In genomic region chr12:105107497-105108371, GRCh38 we compare ENCODE assay signal across 8 cellular contexts. TPM values are rescaled to one million over a fixed set of nuclear protein-coding genes. Genes with fewer than 3 reads are reported as not detected.
DNase-seq lines count a peak whose midpoint lies in the region; ATAC-seq and TF ChIP-seq lines count a peak whose summit lies in the region.

TSS of gene WASHC4 (plus strand) at chr12:105107731. CDS start at chr12:105107801, 70 bp downstream.

- H3K36me3 ChIP-seq in adrenal gland (replicated peaks in 1 of 2) (no peaks in the 10 kb centered on the region), heart left ventricle (peaks cover 0 to 16% (median 14%) of the 10 kb centered on the region in 9 donors), upper lobe of left lung (peaks cover 0 to 13% (median 3%) of the 10 kb centered on the region in 4 donors)

- WGBS in adrenal gland, 4 donors = 0% methylated on average over 11 to 85 of the region's 85 CpGs
- 0% methylated on average over 59 to 85 of the region's 85 CpGs for WGBS in heart left ventricle, 4 donors
- 0% methylated on average over 28 to 44 of the region's 85 CpGs for WGBS in upper lobe of left lung, 2 donors

- H3K4me3 ChIP-seq in adrenal gland (peak within 1 kb of the TSS; percentile 71 to 92 (median 88)), heart left ventricle (peak within 1 kb of the TSS; percentile 64 to 99 (median 84)), upper lobe of left lung (peak within 1 kb of the TSS; percentile 86 to 97 (median 88))

- H3K4me1 ChIP-seq in adrenal gland (replicated peaks in 1 of 2) (peaks cover 22 to 40% of the 10 kb centered on the region in 2 donors), heart left ventricle (peaks cover 5 to 55% (median 27%) of the 10 kb centered on the region in 12 donors), upper lobe of left lung (peaks cover 26 to 45% (median 29%) of the 10 kb centered on the region in 4 donors)

- TF ChIP-seq EP300 in upper lobe of left lung (IDR thresholded peaks at IDR 0.05) = peak in 1 of 4 donors; percentile 76

- in situ Hi-C loops in GM13977 (cut with MboI; ENCODE audit: low pct_unique_long_range_greater_than_20kb, low sequenced_read_pairs, unreplicated experiment) = no loop called here

- TF ChIP-seq CTCF in GM13977 (IDR thresholded peaks at IDR 0.05; ENCODE audit: extremely low read depth, insufficient read depth, missing control alignments) (no peak), adrenal gland (IDR thresholded peaks at IDR 0.05) (no peak), heart left ventricle (IDR thresholded peaks at IDR 0.05) (no peak), upper lobe of left lung (IDR thresholded peaks at IDR 0.05) (peak in 4 of 6 experiments; percentile 6 to 46 (median 30))

- intact Hi-C loops in adrenal gland (cut with DNase I) = no loop called here
- intact Hi-C loops in heart left ventricle (cut with DNase I) = no loop called here
- intact Hi-C loops in posterior vena cava (cut with DNase I) = no loop called here

- peak; percentile 88 for ATAC-seq in HG02870 (IDR thresholded peaks at IDR 0.05; ENCODE audit: unreplicated experiment)
- peak; percentile 98 to 99 (median 98) for ATAC-seq in heart left ventricle
- peak; percentile 99 to 100 for ATAC-seq in upper lobe of left lung (ENCODE audit: low FRiP score in 2 of 2)

- peak within 1 kb of the TSS; percentile 95 to 99 (median 97) for H3K27ac ChIP-seq in adrenal gland
- peak within 1 kb of the TSS; percentile 84 to 99 (median 96) for H3K27ac ChIP-seq in heart left ventricle
- H3K27ac ChIP-seq in upper lobe of left lung = peak within 1 kb of the TSS; percentile 95 to 98 (median 98)

- TF ChIP-seq POLR2A in adrenal gland (IDR thresholded peaks at IDR 0.05) = peak; percentile 95 to 99
- TF ChIP-seq POLR2A in heart left ventricle (IDR thresholded peaks at IDR 0.05) = peak; percentile 13 to 97
- peak in 3 of 4 donors; percentile 94 to 99 (median 96) for TF ChIP-seq POLR2A in upper lobe of left lung (IDR thresholded peaks at IDR 0.05)

- H3K9me3 ChIP-seq in adrenal gland (replicated peaks in 1 of 3) = no peaks in the 10 kb centered on the region
- no peaks in the 10 kb centered on the region for H3K9me3 ChIP-seq in heart left ventricle
- H3K9me3 ChIP-seq in upper lobe of left lung = no peaks in the 10 kb centered on the region

- H3K27me3 ChIP-seq in adrenal gland = no peaks in the 10 kb centered on the region
- H3K27me3 ChIP-seq in heart left ventricle = no peaks in the 10 kb centered on the region
- H3K27me3 ChIP-seq in upper lobe of left lung = no peaks in the 10 kb centered on the region

- DNase-seq in GM13977 (ENCODE audit: low spot score) (peak; percentile 98), NCI-H146 treated with DMSO at 0.1 percent for 48 hours (lab: John Stamatoyannopoulos, UW; ENCODE audit: unreplicated experiment) (peak; percentile 82), T-helper 1 cell (peak; percentile 87 to 94 (median 91)), adrenal gland (peak; percentile 94 to 96 (median 95)), heart left ventricle (peak; percentile 96 to 98 (median 96)), posterior vena cava (ENCODE audit: low spot score) (peak; percentile 99), upper lobe of left lung (peak; percentile 96 to 99)

RNA-seq across cellular contexts. Expression of gene WASHC4, which starts in this region (rescaled TPM):
- 10 to 100 TPM; 34.3 to 90.6 (median 58.0) TPM for total RNA-seq in adrenal gland
- 10 to 100 TPM; 17.8 to 40.8 (median 27.5) TPM for polyA plus RNA-seq in adrenal gland
- total RNA-seq in heart left ventricle = 10 to 100 TPM; 15.3 to 42.9 (median 25.3) TPM
- polyA plus RNA-seq in heart left ventricle = 10 to 100 TPM in 1 of 2 donors, 1 to 10 TPM in 1; 9.3 to 14.6 TPM
- 10 to 100 TPM; 54.9 to 57.5 TPM for total RNA-seq in posterior vena cava
- total RNA-seq in upper lobe of left lung = 100 to 1,000 TPM in 2 of 6 donors, 10 to 100 TPM in 4; 32.5 to 114 (median 69.6) TPM

Comparison
In these comparisons a context has a peak if more than half of its experiments do, and no peak if none do; other contexts are left out.
1. Peak in every context shown above with its lines: DNase-seq, ATAC-seq, H3K4me3 ChIP-seq and H3K27ac ChIP-seq.
2. CTCF ChIP-seq: peak in upper lobe of left lung (4 of 6); none in GM13977 (single experiment), adrenal gland (0 of 6) and heart left ventricle (0 of 12).